Comparison of ENCODE assay signal across 8 cellular contexts in the genomic region with DNA sequence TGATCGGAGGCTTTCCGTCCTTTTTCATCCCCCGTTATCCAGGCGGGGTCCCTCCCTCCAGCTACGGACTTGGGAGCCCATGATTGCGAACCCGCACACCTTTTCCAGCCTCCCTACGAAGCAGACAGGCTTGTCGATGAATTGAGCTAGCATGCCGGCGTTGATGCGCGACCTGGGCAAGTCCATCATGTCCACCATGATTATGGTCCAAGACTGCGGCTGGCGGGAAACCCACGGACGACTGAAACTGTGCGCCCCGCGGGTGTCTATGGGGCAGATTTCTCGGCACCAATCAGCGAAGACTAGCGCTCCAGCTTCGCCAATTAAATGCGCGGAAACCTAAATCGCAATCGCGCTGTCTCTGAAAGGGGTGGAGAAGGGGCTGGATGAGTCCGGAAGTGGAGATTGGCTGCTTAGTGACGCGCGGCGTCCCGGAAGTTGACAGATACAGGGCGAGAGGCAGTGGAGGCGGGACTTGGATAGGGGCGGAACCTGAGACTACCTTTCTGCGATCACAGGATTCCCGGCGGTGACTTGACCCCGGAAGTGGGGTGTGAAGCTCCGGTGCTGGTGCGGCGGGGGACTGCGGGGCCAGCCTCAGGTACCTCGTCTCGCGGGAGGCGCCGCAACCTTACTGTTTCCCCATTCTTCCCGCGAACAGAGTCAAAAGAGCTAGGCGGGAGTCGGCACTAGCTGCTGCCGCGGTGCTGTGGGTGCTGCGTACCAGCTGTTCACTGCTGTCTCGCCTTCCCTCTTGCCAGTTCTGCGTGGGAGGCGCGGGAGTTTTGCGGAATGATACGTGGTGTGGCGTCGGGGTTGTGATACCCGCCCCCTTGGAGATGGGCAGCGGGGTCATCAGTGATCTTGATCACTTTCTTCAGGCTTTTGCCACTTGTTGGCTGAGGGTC. TPM values are rescaled to one million over a fixed set of nuclear protein-coding genes. Genes with fewer than 3 reads are reported as not detected.
DNase-seq lines count a peak whose midpoint lies in the region; ATAC-seq, FAIRE-seq and TF ChIP-seq lines count a peak whose summit lies in the region.

A gene (plus strand): TSS at position 532 of the 908 bp plus-strand sequence. CDS start 32,620 bp downstream, outside the sequence.

- peak; percentile 98 for FAIRE-seq in pancreas (lab: Jason Lieb, UNC)

- H3K27me3 ChIP-seq in pancreas (no peaks in the 10 kb centered on the region), tibial artery (no peaks in the 10 kb centered on the region)

- peaks cover 56% of the 10 kb centered on the region for H3K4me1 Mint-ChIP-seq in activated naive CD8-positive, alpha-beta T cell treated with anti-CD3 and anti-CD28 coated beads, Interleukin-2, amount 50 U/mL, for 24 hours

- H3K9me3 ChIP-seq in pancreas = no peaks in the 10 kb centered on the region
- no peaks in the 10 kb centered on the region for H3K9me3 ChIP-seq in tibial artery

- DNase-seq in GM12865 (ENCODE audit: low read depth) (peak; percentile 99), NCI-H1417 treated with DMSO at 0.1 percent for 48 hours (lab: John Stamatoyannopoulos, UW) (peak; percentile 100), SW480 (ENCODE audit: low spot score) (peak; percentile 100), Right ventricle myocardium superior (peak; percentile 99), pancreas (peak; percentile 90 to 99 (median 98)), tibial artery (peak; percentile 99)
- peak; percentile 95 for DNase-seq in activated naive CD8-positive, alpha-beta T cell treated with anti-CD3 and anti-CD28 coated beads, Interleukin-2, amount 50 U/mL, for 24 hours

- H3K27ac Mint-ChIP-seq in activated naive CD8-positive, alpha-beta T cell treated with anti-CD3 and anti-CD28 coated beads, Interleukin-2, amount 50 U/mL, for 24 hours = peak within 1 kb of the TSS; percentile 100

- ATAC-seq in HG02763 (IDR thresholded peaks at IDR 0.05; ENCODE audit: unreplicated experiment) (peak; percentile 98), Right ventricle myocardium superior (ENCODE audit: poor library complexity) (peak; percentile 100), pancreas (peak; percentile 95 to 99 (median 98))
- peak; percentile 98 for ATAC-seq in activated naive CD8-positive, alpha-beta T cell treated with anti-CD3 and anti-CD28 coated beads, Interleukin-2, amount 50 U/mL, for 24 hours

- H3K4me3 Mint-ChIP-seq in activated naive CD8-positive, alpha-beta T cell treated with anti-CD3 and anti-CD28 coated beads, Interleukin-2, amount 50 U/mL, for 24 hours = peak within 1 kb of the TSS; percentile 98

- H3K4me3 ChIP-seq in GM12865 (ENCODE audit: low read depth, low read length) (peak within 1 kb of the TSS; percentile 96), pancreas (peak within 1 kb of the TSS; percentile 79 to 85 (median 84)), tibial artery (peak within 1 kb of the TSS; percentile 69 to 77)

- H3K27ac ChIP-seq in pancreas (peak within 1 kb of the TSS; percentile 79 to 94 (median 91)), tibial artery (peak within 1 kb of the TSS; percentile 86 to 90)

- H3K4me1 ChIP-seq in pancreas (peaks cover 0 to 9% (median 4%) of the 10 kb centered on the region in 3 donors), tibial artery (peaks cover 0 to 15% (median 2%) of the 10 kb centered on the region in 4 donors)

- 0% methylated on average over 66 to 68 of the region's 68 CpGs for WGBS in pancreas, 2 donors

- H3K36me3 Mint-ChIP-seq in activated naive CD8-positive, alpha-beta T cell treated with anti-CD3 and anti-CD28 coated beads, Interleukin-2, amount 50 U/mL, for 24 hours (ENCODE audit: low read depth) = peaks cover 46% of the 10 kb centered on the region

- no peaks in the 10 kb centered on the region for H3K27me3 Mint-ChIP-seq in activated naive CD8-positive, alpha-beta T cell treated with anti-CD3 and anti-CD28 coated beads, Interleukin-2, amount 50 U/mL, for 24 hours

- no peaks in the 10 kb centered on the region for H3K9me3 Mint-ChIP-seq in activated naive CD8-positive, alpha-beta T cell treated with anti-CD3 and anti-CD28 coated beads, Interleukin-2, amount 50 U/mL, for 24 hours

- intact Hi-C loops in Right ventricle myocardium superior (cut with DNase I) (loop anchor here (10.0 kb wide), 1 partner anchor 456 kb away; a partner anchor contains a TSS), pancreas (cut with DNase I) (no loop called here), tibial artery (cut with DNase I; ENCODE audit: low total_unique reads) (loop anchor here (10.0 kb wide), 1 partner anchor 324 kb away; a partner anchor contains a TSS)

- H3K36me3 ChIP-seq in pancreas (no peaks in the 10 kb centered on the region), tibial artery (peaks cover 0 to 10% (median 6%) of the 10 kb centered on the region in 3 donors)

- TF ChIP-seq CTCF in GM12865 (IDR thresholded peaks at IDR 0.05; ENCODE audit: insufficient read depth, low read depth, low read length, missing control alignments) (no peak), pancreas (IDR thresholded peaks at IDR 0.05) (no peak), tibial artery (IDR thresholded peaks at IDR 0.05) (peak in 1 of 2 experiments; percentile 6)

RNA-seq across cellular contexts. Expression of the gene that starts here (rescaled TPM):
- 14.3 TPM for total RNA-seq in Right ventricle myocardium superior
- 10 to 100 TPM; 11.6 to 20.8 (median 17.8) TPM for total RNA-seq in pancreas
- polyA plus RNA-seq in pancreas = 10 to 100 TPM in 1 of 2 donors, 1 to 10 TPM in 1; 5.0 to 15.5 TPM

Comparison
In these comparisons a context has a peak if more than half of its experiments do, and no peak if none do; other contexts are left out.
1. Peak in every context shown above with its lines: DNase-seq, ATAC-seq, H3K4me3 ChIP-seq and H3K27ac ChIP-seq.
2. intact Hi-C loops: an anchor here in Right ventricle myocardium superior (10.0 kb wide) and tibial artery (10.0 kb wide); none called in pancreas.